Comparison of ENCODE assay signal across 8 cellular contexts in genomic region chr1:70685300-70686286, GRCh38.
A peak's percentile ranks its signal among the peaks of the same experiment; 100 is the strongest.
DNase-seq lines count a peak whose midpoint lies in the region; ATAC-seq, FAIRE-seq and TF ChIP-seq lines count a peak whose summit lies in the region.

No MANE protein-coding gene starts in this region.

- ATAC-seq in HG03135 (IDR thresholded peaks at IDR 0.05; ENCODE audit: unreplicated experiment) (peak; percentile 99), WTC11 (peak; percentile 99)

- H3K9me1 ChIP-seq in endothelial cell of umbilical vein (replicated peaks; ENCODE audit: control insufficient read depth, extremely low read depth, insufficient read depth, low read length): no peaks in the 10 kb centered on the region

- no peak overlapping the region for H3K27ac ChIP-seq in endothelial cell of umbilical vein (ENCODE audit: insufficient read depth, low read depth, low read length)
- H3K27ac ChIP-seq in thyroid gland: no peak overlapping the region

- peaks cover 10% of the 10 kb centered on the region for H3K4me1 Mint-ChIP-seq in WTC11
- H3K4me1 Mint-ChIP-seq in mesothelial cell of epicardium: no peaks in the 10 kb centered on the region

- H3K27me3 Mint-ChIP-seq in WTC11 (ENCODE audit: low read depth) (peaks cover 2% of the 10 kb centered on the region; the same call in 1 of the 2 replicates), mesothelial cell of epicardium (ENCODE audit: low read depth) (peaks cover 42% of the 10 kb centered on the region)

- TF ChIP-seq POLR2A in endothelial cell of umbilical vein (IDR thresholded peaks at IDR 0.05; ENCODE audit: low read depth, low read length): no peak
- no peak for TF ChIP-seq POLR2A in thyroid gland (IDR thresholded peaks at IDR 0.05)

- H3K36me3 Mint-ChIP-seq in WTC11: no peaks in the 10 kb centered on the region
- no peaks in the 10 kb centered on the region for H3K36me3 Mint-ChIP-seq in mesothelial cell of epicardium

- H3K9ac ChIP-seq in endothelial cell of umbilical vein (replicated peaks; ENCODE audit: extremely low read depth, insufficient read depth, low read length): no peak overlapping the region

- no peak overlapping the region for H2AFZ ChIP-seq in endothelial cell of umbilical vein (ENCODE audit: low read depth, low read length)

- WGBS in thyroid gland, 2 donors: 67 to 75% methylated on average over 10 to 11 of the region's 13 CpGs

- no peaks in the 10 kb centered on the region for H3K4me1 ChIP-seq in endothelial cell of umbilical vein (ENCODE audit: control insufficient read depth, extremely low read depth, insufficient read depth, low read length)
- H3K4me1 ChIP-seq in thyroid gland: no peaks in the 10 kb centered on the region

- dilution Hi-C loops in endothelial cell of umbilical vein (cut with MboI; ENCODE audit: extremely low pct_ligation_motif_present, low sequenced_read_pairs): no loop called here

- H3K27ac Mint-ChIP-seq in WTC11: no peak overlapping the region
- H3K27ac Mint-ChIP-seq in mesothelial cell of epicardium: no peak overlapping the region

- H3K4me3 ChIP-seq in endothelial cell of umbilical vein (replicated peaks in 1 of 3; ENCODE audit: insufficient read depth in 1 of 3, low read depth in 1 of 3, low read length in 3 of 3) (no peak overlapping the region), thyroid gland (replicated peaks in 1 of 3) (no peak overlapping the region)

- H3K9me3 ChIP-seq in endothelial cell of umbilical vein (replicated peaks; ENCODE audit: control insufficient read depth, insufficient read depth, low read length): no peaks in the 10 kb centered on the region
- no peaks in the 10 kb centered on the region for H3K9me3 ChIP-seq in thyroid gland

- H3K27me3 ChIP-seq in endothelial cell of umbilical vein (ENCODE audit: control insufficient read depth in 2 of 2, insufficient read depth in 2 of 2, low read length in 2 of 2) (no peaks in the 10 kb centered on the region), thyroid gland (no peaks in the 10 kb centered on the region)

- H3K36me3 ChIP-seq in endothelial cell of umbilical vein (ENCODE audit: control insufficient read depth in 2 of 2, extremely low read depth in 1 of 2, insufficient read depth in 2 of 2, low read length in 2 of 2) (no peaks in the 10 kb centered on the region), thyroid gland (no peaks in the 10 kb centered on the region)

- H3K9me3 Mint-ChIP-seq in WTC11: peaks cover 10% of the 10 kb centered on the region
- H3K9me3 Mint-ChIP-seq in mesothelial cell of epicardium: peaks cover 4% of the 10 kb centered on the region

- no peaks in the 10 kb centered on the region for H3K79me2 ChIP-seq in endothelial cell of umbilical vein (ENCODE audit: control insufficient read depth, insufficient read depth, low read length)

- peak; percentile 80 for FAIRE-seq in endothelial cell of umbilical vein (lab: Jason Lieb, UNC)

- DNase-seq in CMK (ENCODE audit: low read depth): peak; percentile 39
- DNase-seq in GM19240 (ENCODE audit: insufficient read length, low spot score): peak; percentile 14
- peak; percentile 18 for DNase-seq in NCI-H2227 (lab: John Stamatoyannopoulos, UW; ENCODE audit: unreplicated experiment)
- peak; percentile 67 for DNase-seq in WTC11 (ENCODE audit: low spot score)
- peak; percentile 64 for DNase-seq in endothelial cell of umbilical vein (ENCODE audit: low read depth, low spot score)
- DNase-seq in mesothelial cell of epicardium (ENCODE audit: low spot score in 2 of 2, unreplicated experiment in 2 of 2): peak in 1 of 2 experiments; percentile 56
- peak; percentile 47 to 50 for DNase-seq in thyroid gland

- TF ChIP-seq CTCF in WTC11 (IDR thresholded peaks at IDR 0.05): peak; percentile 85
- peak; percentile 65 to 81 for TF ChIP-seq CTCF in endothelial cell of umbilical vein (IDR thresholded peaks at IDR 0.05; ENCODE audit: extremely low read depth in 1 of 2, insufficient read depth in 1 of 2, low read depth in 1 of 2, low read length in 2 of 2)
- peak; percentile 83 for TF ChIP-seq CTCF in mesothelial cell of epicardium (IDR thresholded peaks at IDR 0.05; ENCODE audit: unreplicated experiment)
- peak; percentile 52 to 84 (median 64) for TF ChIP-seq CTCF in thyroid gland (IDR thresholded peaks at IDR 0.05)

- no peaks in the 10 kb centered on the region for H4K20me1 ChIP-seq in endothelial cell of umbilical vein (replicated peaks; ENCODE audit: control insufficient read depth, extremely low read depth, insufficient read depth, low read length)

- BruUV-seq in endothelial cell of umbilical vein (replicated peaks; lab: Mats Ljungman, UMichigan): no TSS peak

- H3K4me3 Mint-ChIP-seq in WTC11: peak overlapping the region; percentile 40; the same call in 1 of the 2 replicates
- no peak overlapping the region for H3K4me3 Mint-ChIP-seq in mesothelial cell of epicardium

- CTCF ChIA-PET in WTC11 (lab: Charles Lee): interaction anchor here (0.6 to 4.0 kb wide), 21 partner anchors 9 to 395 kb away, joined by 3 to 30 read pairs (median 4); partner anchors contain the start of genes PTGER3 and ZRANB2
- CTCF ChIA-PET in endothelial cell of umbilical vein (lab: Charles Lee): interaction anchor here (0.6 to 3.5 kb wide), 9 partner anchors 10 to 364 kb away, joined by 3 to 35 read pairs (median 3); partner anchors contain the start of gene PTGER3

- no peak overlapping the region for H3K4me2 ChIP-seq in endothelial cell of umbilical vein (ENCODE audit: insufficient read depth, low read length)

- intact Hi-C loops in endothelial cell of umbilical vein (cut with micrococcal nuclease): loop anchor here (1.0 kb wide), 1 partner anchor 365 kb away; no protein-coding TSS in a partner anchor
- intact Hi-C loops in thyroid gland (cut with DNase I): loop anchor here (5.0 kb wide), 1 partner anchor 362 kb away; the partner anchor contains the start of gene PTGER3

- POLR2A ChIA-PET in WTC11 (lab: Charles Lee) (interaction anchor here (0.6 kb wide), 1 partner anchor 170 kb away, joined by 3 read pairs; no protein-coding TSS in a partner anchor), endothelial cell of umbilical vein (lab: Charles Lee) (no interaction called here)

TF ChIP-seq in WTC11, 78 proteins besides CTCF, POLR2A, EP300 and RAD21 (continues in another document):
- no peak for TF ChIP-seq ZNF263 (CRISPR knock-in tag; IDR thresholded peaks at IDR 0.05; ENCODE audit: low read depth)
- peak; percentile 69 for TF ChIP-seq GABPB1 (CRISPR knock-in tag; IDR thresholded peaks at IDR 0.05)
- TF ChIP-seq ZNF317 (CRISPR knock-in tag; IDR thresholded peaks at IDR 0.05; ENCODE audit: borderline replicate concordance, low read depth): no peak
- peak; percentile 65; the same call in 1 of the 2 replicates for TF ChIP-seq EMX1 (CRISPR knock-in tag; IDR thresholded peaks at IDR 0.05)
- TF ChIP-seq, protein P1, sequence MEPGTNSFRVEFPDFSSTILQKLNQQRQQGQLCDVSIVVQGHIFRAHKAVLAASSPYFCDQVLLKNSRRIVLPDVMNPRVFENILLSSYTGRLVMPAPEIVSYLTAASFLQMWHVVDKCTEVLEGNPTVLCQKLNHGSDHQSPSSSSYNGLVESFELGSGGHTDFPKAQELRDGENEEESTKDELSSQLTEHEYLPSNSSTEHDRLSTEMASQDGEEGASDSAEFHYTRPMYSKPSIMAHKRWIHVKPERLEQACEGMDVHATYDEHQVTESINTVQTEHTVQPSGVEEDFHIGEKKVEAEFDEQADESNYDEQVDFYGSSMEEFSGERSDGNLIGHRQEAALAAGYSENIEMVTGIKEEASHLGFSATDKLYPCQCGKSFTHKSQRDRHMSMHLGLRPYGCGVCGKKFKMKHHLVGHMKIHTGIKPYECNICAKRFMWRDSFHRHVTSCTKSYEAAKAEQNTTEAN (CRISPR knock-in tag; IDR thresholded peaks at IDR 0.05): no peak
- TF ChIP-seq SP1 (CRISPR knock-in tag; conservative IDR thresholded peaks at IDR 0.05): no peak
- TF ChIP-seq PRRX2 (CRISPR knock-in tag; IDR thresholded peaks at IDR 0.05): 0 out of 2 replicates have a peak, but pooled peaks have one; percentile 57
- TF ChIP-seq, protein P2, sequence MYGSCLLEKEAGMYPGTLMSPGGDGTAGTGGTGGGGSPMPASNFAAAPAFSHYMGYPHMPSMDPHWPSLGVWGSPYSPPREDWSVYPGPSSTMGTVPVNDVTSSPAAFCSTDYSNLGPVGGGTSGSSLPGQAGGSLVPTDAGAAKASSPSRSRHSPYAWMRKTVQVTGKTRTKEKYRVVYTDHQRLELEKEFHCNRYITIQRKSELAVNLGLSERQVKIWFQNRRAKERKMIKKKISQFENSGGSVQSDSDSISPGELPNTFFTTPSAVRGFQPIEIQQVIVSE (CRISPR knock-in tag; IDR thresholded peaks at IDR 0.05; ENCODE audit: borderline replicate concordance): no peak

TF ChIP-seq in endothelial cell of umbilical vein, 7 proteins besides CTCF, POLR2A, EP300 and RAD21:
- TF ChIP-seq JUN (IDR thresholded peaks at IDR 0.05; ENCODE audit: borderline replicate concordance, insufficient read depth, insufficient read length, low read depth) (no peak), POLR2AphosphoS5 (IDR thresholded peaks at IDR 0.05; ENCODE audit: insufficient read depth, low read depth, low read length) (no peak), MYC (IDR thresholded peaks at IDR 0.05; ENCODE audit: low read depth, low read length) (no peak), GATA2 (IDR thresholded peaks at IDR 0.05; ENCODE audit: insufficient read depth, insufficient read length, low read depth, low read length) (no peak), EZH2 (IDR thresholded peaks at IDR 0.05; ENCODE audit: borderline replicate concordance, low read depth, low read length, severe bottlenecking) (no peak), FOS (IDR thresholded peaks at IDR 0.05; ENCODE audit: borderline replicate concordance, insufficient read depth, low read length) (no peak), MAX (IDR thresholded peaks at IDR 0.05; ENCODE audit: insufficient read depth, insufficient read length) (no peak)
